Comparison of ENCODE assay signal across 39 cellular contexts in genomic region chr10:7957591-7957990, GRCh38.
"Had no signal": no experiment of that assay in that cellular context is flagged by ENCODE, and none has a peak within 500 bp of the region (broad histone marks: within the 10 kb centered on the region; RNA-seq: fewer than 3 reads in every experiment).

No MANE protein-coding gene starts in this region.

- FAIRE-seq: bronchial epithelial cell had no signal

- H3K27me3 Mint-ChIP-seq: activated naive CD4-positive, alpha-beta T cell treated with anti-CD3 and anti-CD28 coated beads, Interleukin-2, amount 10 ng/mL, durations not matched to agents 7 days and 5 days; activated naive CD4-positive, alpha-beta T cell treated with anti-CD3 and anti-CD28 coated beads, Interleukin-2, amount 50 U/mL, for 24 hours; activated naive CD8-positive, alpha-beta T cell; activated naive CD8-positive, alpha-beta T cell treated with anti-CD3 and anti-CD28 coated beads for 36 hours; activated naive CD8-positive, alpha-beta T cell treated with anti-CD3 and anti-CD28 coated beads, Interleukin-2, amount 50 U/mL, for 24 hours; activated T-cell treated with anti-CD3 and anti-CD28 coated beads, Interleukin-2, amount 50 U/mL, for 24 hours; activated T-helper 17 cell treated with anti-CD3 and anti-CD28 coated beads, Interleukin-2, amount 50 U/mL, for 72 hours; brain; central memory CD8-positive, alpha-beta T cell had no signal

- H3K36me3 ChIP-seq: adrenal gland, ascending aorta, brain microvascular endothelial cell, breast epithelium, cardiac muscle cell had no signal

- H3K9me3 ChIP-seq: adrenal gland, ascending aorta, body of pancreas, breast epithelium had no signal

- H3K27ac Mint-ChIP-seq: activated naive CD4-positive, alpha-beta T cell treated with anti-CD3 and anti-CD28 coated beads for 36 hours; activated naive CD4-positive, alpha-beta T cell treated with anti-CD3 and anti-CD28 coated beads, Interleukin-2, amount 10 ng/mL, durations not matched to agents 7 days and 5 days; activated naive CD4-positive, alpha-beta T cell treated with anti-CD3 and anti-CD28 coated beads, Interleukin-2, amount 50 U/mL, for 24 hours; activated naive CD4-positive, alpha-beta T cell treated with anti-CD3 and anti-CD28 coated beads, Interleukin-2, amount 50 U/mL, for 72 hours; activated naive CD8-positive, alpha-beta T cell; activated naive CD8-positive, alpha-beta T cell treated with anti-CD3 and anti-CD28 coated beads for 36 hours; activated naive CD8-positive, alpha-beta T cell treated with anti-CD3 and anti-CD28 coated beads, Interleukin-2, amount 10 ng/mL, durations not matched to agents 7 days and 5 days; activated naive CD8-positive, alpha-beta T cell treated with anti-CD3 and anti-CD28 coated beads, Interleukin-2, amount 50 U/mL, for 24 hours; activated T-cell treated with anti-CD3 and anti-CD28 coated beads, Interleukin-2, amount 50 U/mL, for 24 hours; activated T-cell treated with anti-CD3 and anti-CD28 coated beads, Interleukin-2, amount 50 U/mL, for 72 hours; activated T-helper 1 cell treated with anti-CD3 and anti-CD28 coated beads, Interleukin-12 subunit alpha, Interleukin-12 subunit beta, Interleukin-2, Interleukin-4 antibody, amounts not matched to agents 30 ng/mL and 10 ng/mL and 1 ng/mL, durations not matched to agents 14 hours and 24 hours and 36 hours; activated T-helper 17 cell treated with anti-CD3 and anti-CD28 coated beads, Interleukin-2, amount 50 U/mL, for 72 hours; activated T-helper 2 cell treated with anti-CD3 and anti-CD28 coated beads, Interferon-gamma antibody, Interleukin-2, Interleukin-4, amounts not matched to agents 10 μg/mL and 5 μg/mL and 100 μg/mL, durations not matched to agents 14 hours and 24 hours and 36 hours; brain had no signal

- H3K4me3 Mint-ChIP-seq: activated naive CD4-positive, alpha-beta T cell treated with anti-CD3 and anti-CD28 coated beads for 36 hours; activated naive CD4-positive, alpha-beta T cell treated with anti-CD3 and anti-CD28 coated beads, Interleukin-2, amount 10 ng/mL, durations not matched to agents 7 days and 5 days; activated naive CD4-positive, alpha-beta T cell treated with anti-CD3 and anti-CD28 coated beads, Interleukin-2, amount 50 U/mL, for 24 hours; activated naive CD8-positive, alpha-beta T cell; activated naive CD8-positive, alpha-beta T cell treated with anti-CD3 and anti-CD28 coated beads for 36 hours; activated naive CD8-positive, alpha-beta T cell treated with anti-CD3 and anti-CD28 coated beads, Interleukin-2, amount 10 ng/mL, durations not matched to agents 7 days and 5 days; activated naive CD8-positive, alpha-beta T cell treated with anti-CD3 and anti-CD28 coated beads, Interleukin-2, amount 50 U/mL, for 24 hours; activated T-cell treated with anti-CD3 and anti-CD28 coated beads, Interleukin-2, amount 50 U/mL, for 24 hours; activated T-cell treated with anti-CD3 and anti-CD28 coated beads, Interleukin-2, amount 50 U/mL, for 4 hours; activated T-cell treated with anti-CD3 and anti-CD28 coated beads, Interleukin-2, amount 50 U/mL, for 72 hours; activated T-helper 1 cell treated with anti-CD3 and anti-CD28 coated beads, Interleukin-12 subunit alpha, Interleukin-12 subunit beta, Interleukin-2, Interleukin-4 antibody, amounts not matched to agents 30 ng/mL and 10 ng/mL and 1 ng/mL, durations not matched to agents 14 hours and 24 hours and 36 hours; activated T-helper 17 cell treated with anti-CD3 and anti-CD28 coated beads, Interleukin-2, amount 50 U/mL, for 72 hours; brain; central memory CD8-positive, alpha-beta T cell had no signal

- H3K4me1 ChIP-seq: ascending aorta, body of pancreas, breast epithelium had no signal

- DNase-seq: activated effector memory CD4-positive, alpha-beta T cell treated with anti-CD3 and anti-CD28 coated beads, Interleukin-2, amount 50 U/mL, for 16 hours; activated effector memory CD4-positive, alpha-beta T cell treated with Interleukin-2 at 50 U/mL for 16 hours; activated gamma-delta T cell; activated gamma-delta T cell treated with Interleukin-2 at 50 U/mL for 16 hours; activated naive CD4-positive, alpha-beta T cell; activated naive CD4-positive, alpha-beta T cell treated with anti-CD3 and anti-CD28 coated beads for 36 hours; activated naive CD4-positive, alpha-beta T cell treated with anti-CD3 and anti-CD28 coated beads, Interleukin-2, amount 10 ng/mL, durations not matched to agents 7 days and 5 days; activated naive CD4-positive, alpha-beta T cell treated with anti-CD3 and anti-CD28 coated beads, Interleukin-2, amount 50 U/mL, for 16 hours; activated naive CD4-positive, alpha-beta T cell treated with Interleukin-2 at 50 U/mL for 16 hours; activated naive CD8-positive, alpha-beta T cell treated with anti-CD3 and anti-CD28 coated beads for 36 hours; activated naive CD8-positive, alpha-beta T cell treated with anti-CD3 and anti-CD28 coated beads, Interleukin-2, amount 10 ng/mL, durations not matched to agents 7 days and 5 days; activated naive CD8-positive, alpha-beta T cell treated with anti-CD3 and anti-CD28 coated beads, Interleukin-2, amount 50 U/mL, for 24 hours; activated T-cell treated with anti-CD3 and anti-CD28 coated beads, Interleukin-2, amount 50 U/mL, for 1 hour; activated T-cell treated with anti-CD3 and anti-CD28 coated beads, Interleukin-2, amount 50 U/mL, for 24 hours; activated T-cell treated with anti-CD3 and anti-CD28 coated beads, Interleukin-2, amount 50 U/mL, for 4 hours; activated T-cell treated with anti-CD3 and anti-CD28 coated beads, Interleukin-2, amount 50 U/mL, for 48 hours; activated T-cell treated with anti-CD3 and anti-CD28 coated beads, Interleukin-2, amount 50 U/mL, for 72 hours; adrenal gland; amniotic stem cell; amygdala; anterior cingulate cortex; aorta; body of pancreas; brain microvascular endothelial cell; caudate nucleus; central memory CD4-positive, alpha-beta T cell; cerebellar nuclear complex had no signal

- H3K36me3 Mint-ChIP-seq: activated naive CD4-positive, alpha-beta T cell treated with anti-CD3 and anti-CD28 coated beads, Interleukin-2, amount 50 U/mL, for 72 hours; activated naive CD8-positive, alpha-beta T cell treated with anti-CD3 and anti-CD28 coated beads, Interleukin-2, amount 10 ng/mL, durations not matched to agents 7 days and 5 days had no signal

- H3K27me3 ChIP-seq: adrenal gland, ascending aorta, body of pancreas, brain microvascular endothelial cell, breast epithelium, cardiac muscle cell had no signal

- H3K4me3 ChIP-seq: adrenal gland, ascending aorta, body of pancreas, breast epithelium, cardiac muscle cell had no signal

- H3K9me3 Mint-ChIP-seq: activated naive CD4-positive, alpha-beta T cell treated with anti-CD3 and anti-CD28 coated beads for 36 hours; activated naive CD4-positive, alpha-beta T cell treated with anti-CD3 and anti-CD28 coated beads, Interleukin-2, amount 10 ng/mL, durations not matched to agents 7 days and 5 days; activated naive CD4-positive, alpha-beta T cell treated with anti-CD3 and anti-CD28 coated beads, Interleukin-2, amount 50 U/mL, for 24 hours; activated naive CD4-positive, alpha-beta T cell treated with anti-CD3 and anti-CD28 coated beads, Interleukin-2, amount 50 U/mL, for 72 hours; activated naive CD8-positive, alpha-beta T cell treated with anti-CD3 and anti-CD28 coated beads for 36 hours; activated naive CD8-positive, alpha-beta T cell treated with anti-CD3 and anti-CD28 coated beads, Interleukin-2, amount 10 ng/mL, durations not matched to agents 7 days and 5 days; activated naive CD8-positive, alpha-beta T cell treated with anti-CD3 and anti-CD28 coated beads, Interleukin-2, amount 50 U/mL, for 24 hours; activated T-cell treated with anti-CD3 and anti-CD28 coated beads, Interleukin-2, amount 50 U/mL, for 24 hours; activated T-cell treated with anti-CD3 and anti-CD28 coated beads, Interleukin-2, amount 50 U/mL, for 4 hours; activated T-cell treated with anti-CD3 and anti-CD28 coated beads, Interleukin-2, amount 50 U/mL, for 72 hours; activated T-helper 1 cell treated with anti-CD3 and anti-CD28 coated beads, Interleukin-12 subunit alpha, Interleukin-12 subunit beta, Interleukin-2, Interleukin-4 antibody, amounts not matched to agents 30 ng/mL and 10 ng/mL and 1 ng/mL, durations not matched to agents 14 hours and 24 hours and 36 hours; activated T-helper 17 cell treated with anti-CD3 and anti-CD28 coated beads, Interleukin-2, amount 50 U/mL, for 72 hours; activated T-helper 2 cell treated with anti-CD3 and anti-CD28 coated beads, Interferon-gamma antibody, Interleukin-2, Interleukin-4, amounts not matched to agents 10 μg/mL and 5 μg/mL and 100 μg/mL, durations not matched to agents 14 hours and 24 hours and 36 hours; brain; central memory CD8-positive, alpha-beta T cell had no signal

- H3K27ac ChIP-seq: adrenal gland, ascending aorta, body of pancreas, breast epithelium, cardiac muscle cell had no signal
